Comparison of ENCODE assay signal across 15 cellular contexts in genomic region chr11:70100283-70100610, GRCh38. TPM values are rescaled to one million over a fixed set of nuclear protein-coding genes. Genes with fewer than 3 reads are reported as not detected.
DNase-seq lines count a peak whose midpoint lies in the region; TF ChIP-seq lines count a peak whose summit lies in the region.
"Had no signal": no experiment of that assay in that cellular context is flagged by ENCODE, and none has a peak within 500 bp of the region (broad histone marks: within the 10 kb centered on the region; RNA-seq: fewer than 3 reads in every experiment).

No MANE protein-coding gene starts in this region.

- H2BK12ac ChIP-seq in neuronal stem cell (ENCODE audit: low read length) = no peak overlapping the region

- peaks cover 73% of the 10 kb centered on the region for H3K79me2 ChIP-seq in mammary epithelial cell (ENCODE audit: insufficient read depth, low read length)

- peaks cover 1% of the 10 kb centered on the region for H3K27me3 Mint-ChIP-seq in activated CD4-positive, alpha-beta memory T cell treated with anti-CD3 and anti-CD28 coated beads for 36 hours

- H2AK5ac ChIP-seq in neuronal stem cell (ENCODE audit: low read depth, low read length) = peak overlapping the region; percentile 91

- no peak overlapping the region for H4K91ac ChIP-seq in neuronal stem cell (ENCODE audit: low read depth, low read length, poor library complexity)

- no peak overlapping the region for H3K14ac ChIP-seq in neuronal stem cell (ENCODE audit: low read length)

- no peak overlapping the region for H3K23ac ChIP-seq in neuronal stem cell (ENCODE audit: low read depth, low read length, poor library complexity)

- no peak for DNase-seq in breast epithelium (ENCODE audit: low spot score in 2 of 2)
- DNase-seq in mammary epithelial cell = no peak
- no peak for DNase-seq in ascending aorta (ENCODE audit: low spot score in 2 of 2)
- DNase-seq in neuronal stem cell (ENCODE audit: low spot score) = no peak
- DNase-seq in tibial artery = no peak
- DNase-seq in activated effector memory CD4-positive, alpha-beta T cell treated with Interleukin-2 at 50 U/mL for 16 hours = no peak
- DNase-seq in activated CD4-positive, alpha-beta memory T cell treated with anti-CD3 and anti-CD28 coated beads for 36 hours = no peak
- DNase-seq: AML-193; Caco-2; CD4-positive, alpha-beta T cell; H9 had no signal

- H3K27me3 ChIP-seq in breast epithelium (no peaks in the 10 kb centered on the region), mammary epithelial cell (ENCODE audit: insufficient read depth, low read length) (no peaks in the 10 kb centered on the region), ascending aorta (no peaks in the 10 kb centered on the region), neuronal stem cell (ENCODE audit: control insufficient read depth in 3 of 3, insufficient read depth in 3 of 3, low read depth in 1 of 3, low read length in 3 of 3) (peaks cover 0 to 26% (median 0%) of the 10 kb centered on the region in 3 experiments), tibial artery (no peaks in the 10 kb centered on the region)

- no peaks in the 10 kb centered on the region for H3K79me1 ChIP-seq in neuronal stem cell (ENCODE audit: low read depth, low read length)

- no peak overlapping the region for H3K4me3 Mint-ChIP-seq in activated CD4-positive, alpha-beta memory T cell treated with anti-CD3 and anti-CD28 coated beads for 36 hours
- H3K4me3 Mint-ChIP-seq: CD4-positive, alpha-beta T cell; H9 had no signal

- H3K36me3 ChIP-seq in breast epithelium (no peaks in the 10 kb centered on the region), mammary epithelial cell (ENCODE audit: insufficient read depth, low read length) (peaks cover 10% of the 10 kb centered on the region), ascending aorta (peaks cover 0 to 13% of the 10 kb centered on the region in 2 donors), neuronal stem cell (replicated peaks in 1 of 2; ENCODE audit: control insufficient read depth in 2 of 2, insufficient read depth in 2 of 2, low read length in 2 of 2) (no peaks in the 10 kb centered on the region), tibial artery (peaks cover 0 to 8% (median 3%) of the 10 kb centered on the region in 3 donors)

- H3K9me3 ChIP-seq in breast epithelium (no peaks in the 10 kb centered on the region), mammary epithelial cell (replicated peaks; ENCODE audit: insufficient read depth, low read length) (no peaks in the 10 kb centered on the region), ascending aorta (no peaks in the 10 kb centered on the region), neuronal stem cell (replicated peaks in 1 of 2; ENCODE audit: control insufficient read depth in 2 of 2, insufficient read depth in 1 of 2, low read depth in 1 of 2, low read length in 2 of 2) (no peaks in the 10 kb centered on the region), tibial artery (no peaks in the 10 kb centered on the region)
- H3K9me3 ChIP-seq: A549, Caco-2 had no signal

- H3K4me1 ChIP-seq in breast epithelium (peaks cover 3 to 5% of the 10 kb centered on the region in 2 donors), mammary epithelial cell (ENCODE audit: insufficient read depth, low read length) (no peaks in the 10 kb centered on the region), ascending aorta (peaks cover 14 to 66% of the 10 kb centered on the region in 2 donors), neuronal stem cell (ENCODE audit: control insufficient read depth in 2 of 2, insufficient read depth in 1 of 2, low read depth in 1 of 2, low read length in 2 of 2) (peaks cover 0 to 12% of the 10 kb centered on the region in 2 donors), tibial artery (peaks cover 0 to 58% (median 40%) of the 10 kb centered on the region in 4 donors)
- H3K4me1 ChIP-seq: A549, Caco-2 had no signal

- intact Hi-C loops in breast epithelium (cut with DNase I; ENCODE audit: low total_unique reads) = no loop called here
- intact Hi-C loops in mammary epithelial cell (cut with micrococcal nuclease) = no loop called here
- intact Hi-C loops in ascending aorta (cut with DNase I) = no loop called here
- intact Hi-C loops in tibial artery (cut with DNase I; ENCODE audit: low total_unique reads) = no loop called here
- intact Hi-C loops in activated CD4-positive, alpha-beta memory T cell treated with anti-CD3 and anti-CD28 coated beads for 36 hours (cut with micrococcal nuclease) = no loop called here

- H3K9me3 Mint-ChIP-seq in activated CD4-positive, alpha-beta memory T cell treated with anti-CD3 and anti-CD28 coated beads for 36 hours = no peaks in the 10 kb centered on the region
- H3K9me3 Mint-ChIP-seq: CD4-positive, alpha-beta T cell; H9 had no signal

- dilution Hi-C loops in mammary epithelial cell (cut with HindIII; ENCODE audit: low sequenced_read_pairs) = loop anchor here (5.0 to 10.0 kb wide), 4 partner anchors 82 to 265 kb away; no protein-coding TSS in a partner anchor

- H3K27ac ChIP-seq in breast epithelium (peak overlapping the region; percentile 48 to 71), mammary epithelial cell (ENCODE audit: insufficient read depth, low read depth, low read length) (no peak overlapping the region), ascending aorta (peak overlapping the region; percentile 11 to 78), neuronal stem cell (replicated peaks; ENCODE audit: low read length) (no peak overlapping the region), tibial artery (peak overlapping the region; percentile 39 to 66)
- H3K27ac ChIP-seq: 22Rv1, A549, C4-2B had no signal

- H3K18ac ChIP-seq in neuronal stem cell (ENCODE audit: low read length) = peak overlapping the region; percentile 2

- CTCF ChIA-PET in mammary epithelial cell (lab: Charles Lee; ENCODE audit: low non-redundant PET) = no interaction called here
- CTCF ChIA-PET in activated CD4-positive, alpha-beta memory T cell treated with anti-CD3 and anti-CD28 coated beads for 36 hours (lab: Charles Lee) = no interaction called here

- H3K9ac ChIP-seq in mammary epithelial cell (ENCODE audit: insufficient read depth, low read length) (no peak overlapping the region), neuronal stem cell (ENCODE audit: low read depth, low read length, poor library complexity) (no peak overlapping the region)

- POLR2A ChIA-PET in activated CD4-positive, alpha-beta memory T cell treated with anti-CD3 and anti-CD28 coated beads for 36 hours (lab: Charles Lee) = no interaction called here

- WGBS in mammary epithelial cell (ENCODE audit: low coverage, missing lambda C conversion rate) = 95% methylated on average over 7 of the region's 7 CpGs
- no CpG with 5 or more reads among the region's 7 CpGs for whole genome bisulfite sequencing in neuronal stem cell (ENCODE audit: extremely low coverage in 2 of 2, insufficient read length in 2 of 2, insufficient replicate concordance in 1 of 2), 2 donors

- H2BK5ac ChIP-seq in neuronal stem cell (ENCODE audit: low read length) = no peak overlapping the region

- H3K4me1 Mint-ChIP-seq in activated CD4-positive, alpha-beta memory T cell treated with anti-CD3 and anti-CD28 coated beads for 36 hours (ENCODE audit: low read depth) = no peaks in the 10 kb centered on the region

- H3K36me3 Mint-ChIP-seq in activated CD4-positive, alpha-beta memory T cell treated with anti-CD3 and anti-CD28 coated beads for 36 hours = no peaks in the 10 kb centered on the region

- TF ChIP-seq POLR2A in breast epithelium (IDR thresholded peaks at IDR 0.05) = no peak

- peak overlapping the region; percentile 83 for H2BK15ac ChIP-seq in neuronal stem cell (ENCODE audit: low read length)

- no peak overlapping the region for H4K8ac ChIP-seq in neuronal stem cell (ENCODE audit: low read depth, low read length)

- no peak overlapping the region for H3K4ac ChIP-seq in neuronal stem cell (ENCODE audit: low read length)

- H4K20me1 ChIP-seq in mammary epithelial cell (ENCODE audit: insufficient read depth, low read length) = no peaks in the 10 kb centered on the region

- no peak overlapping the region for H3K4me3 ChIP-seq in breast epithelium
- H3K4me3 ChIP-seq in mammary epithelial cell (replicated peaks in 1 of 3; ENCODE audit: insufficient read depth in 1 of 3, low read depth in 2 of 3, low read length in 3 of 3) = no peak overlapping the region
- no peak overlapping the region for H3K4me3 ChIP-seq in ascending aorta
- H3K4me3 ChIP-seq in neuronal stem cell (ENCODE audit: low read length in 2 of 2) = no peak overlapping the region
- no peak overlapping the region for H3K4me3 ChIP-seq in tibial artery
- H3K4me3 ChIP-seq: A549 had no signal

- no peak overlapping the region for H2AFZ ChIP-seq in mammary epithelial cell (ENCODE audit: low read depth, low read length)
- no peak overlapping the region for H2AFZ ChIP-seq in neuronal stem cell (ENCODE audit: low read length)

- in situ Hi-C loops in mammary epithelial cell (cut with MboI; ENCODE audit: low sequenced_read_pairs in 2 of 2) = no loop called here

- H3K4me2 ChIP-seq in mammary epithelial cell (ENCODE audit: insufficient read depth, low read depth, low read length) (no peak overlapping the region), neuronal stem cell (ENCODE audit: insufficient read depth, low read length, poor library complexity, severe bottlenecking) (no peak overlapping the region)
- H3K4me2 ChIP-seq: A549 had no signal

- BruUV-seq in mammary epithelial cell (replicated peaks; lab: Mats Ljungman, UMichigan) = no TSS peak

- no peak for TF ChIP-seq CTCF in breast epithelium (IDR thresholded peaks at IDR 0.05)
- no peak for TF ChIP-seq CTCF in mammary epithelial cell (conservative IDR thresholded peaks at IDR 0.05 in 1 of 2, IDR thresholded peaks at IDR 0.05 in 1 of 2; ENCODE audit: extremely low read depth in 1 of 2, insufficient read depth in 1 of 2, low read depth in 1 of 2, low read length in 2 of 2)
- no peak for TF ChIP-seq CTCF in ascending aorta (IDR thresholded peaks at IDR 0.05)
- no peak for TF ChIP-seq CTCF in tibial artery (IDR thresholded peaks at IDR 0.05)

- no peak overlapping the region for H2BK120ac ChIP-seq in neuronal stem cell (ENCODE audit: low read depth, low read length)

- H3K27ac Mint-ChIP-seq in activated CD4-positive, alpha-beta memory T cell treated with anti-CD3 and anti-CD28 coated beads for 36 hours = no peak overlapping the region
- H3K27ac Mint-ChIP-seq: CD4-positive, alpha-beta T cell had no signal

RNA-seq across cellular contexts. Expression of gene ANO1, which starts 22.1 kb away (rescaled TPM):
- total RNA-seq in breast epithelium = 10 to 100 TPM in 2 of 3 donors, 1 to 10 TPM in 1; 3.7 to 95.0 (median 53.7) TPM
- total RNA-seq in mammary epithelial cell = 100 to 1,000 TPM in 1 of 2 donors, 10 to 100 TPM in 1; 54.3 to 181 TPM
- 147 TPM for polyA plus RNA-seq in mammary epithelial cell
- polyA minus RNA-seq in mammary epithelial cell = 191 TPM
- 244 TPM for total RNA-seq in ascending aorta
- polyA plus RNA-seq in neuronal stem cell (2013, experiment 1 of 2) = 0.20 TPM
- 0.28 TPM for polyA plus RNA-seq in neuronal stem cell (2013, experiment 2 of 2)
- not detected for total RNA-seq in activated CD4-positive, alpha-beta memory T cell treated with anti-CD3 and anti-CD28 coated beads for 36 hours
- total RNA-seq: CD4-positive, alpha-beta T cell; HepG2 had no signal
- polyA plus RNA-seq: HepG2 had no signal

Comparison
In these comparisons a context has a peak if more than half of its experiments do, and no peak if none do; other contexts are left out.
1. H3K27ac ChIP-seq: peak in breast epithelium (2 of 2), ascending aorta (2 of 2) and tibial artery (2 of 2); none in mammary epithelial cell (single experiment) and neuronal stem cell (single experiment).
2. RNA of gene ANO1, which starts 22.1 kb away (total RNA-seq): 244 TPM in ascending aorta (single experiment), 54.3 to 181 TPM in mammary epithelial cell and 3.7 to 95.0 TPM in breast epithelium; not detected in activated CD4-positive, alpha-beta memory T cell treated with anti-CD3 and anti-CD28 coated beads for 36 hours; every median in the first group is over 4 times any median in the second.